Comparison of ENCODE assay signal across 8 cellular contexts in genomic region chr5:141992349-141992963, GRCh38. TPM values are rescaled to one million over a fixed set of nuclear protein-coding genes. Genes with fewer than 3 reads are reported as not detected.
DNase-seq lines count a peak whose midpoint lies in the region; ATAC-seq and TF ChIP-seq lines count a peak whose summit lies in the region.

No MANE protein-coding gene starts in this region.

- H3K4me2 ChIP-seq in DOHH2 (ENCODE audit: low read length) = no peak overlapping the region

- H3K4me3 ChIP-seq in DOHH2 (ENCODE audit: low read length) = no peak overlapping the region
- no peak overlapping the region for H3K4me3 ChIP-seq in effector memory CD4-positive, alpha-beta T cell (ENCODE audit: insufficient read depth, low read depth, low read length, poor library complexity, severe bottlenecking)

- H3K36me3 Mint-ChIP-seq in activated CD4-positive, alpha-beta memory T cell treated with anti-CD3 and anti-CD28 coated beads for 36 hours = peaks cover 25% of the 10 kb centered on the region
- peaks cover 77% of the 10 kb centered on the region for H3K36me3 Mint-ChIP-seq in stimulated activated effector memory CD8-positive, alpha-beta T cell treated with anti-CD3 and anti-CD28 coated beads, Interleukin-12 subunit alpha, Interleukin-12 subunit beta, amount 100 ng/mL, for 72 hours

- peaks cover 37% of the 10 kb centered on the region for H3K36me3 ChIP-seq in DOHH2 (ENCODE audit: control insufficient read depth, low read length)
- peaks cover 9% of the 10 kb centered on the region for H3K36me3 ChIP-seq in effector memory CD4-positive, alpha-beta T cell (ENCODE audit: control insufficient read depth, insufficient read depth, low read length)

- no peaks in the 10 kb centered on the region for H3K27me3 ChIP-seq in DOHH2 (ENCODE audit: control insufficient read depth, low read length)
- H3K27me3 ChIP-seq in effector memory CD4-positive, alpha-beta T cell (replicated peaks; ENCODE audit: control insufficient read depth, insufficient read depth, low read length, poor library complexity, severe bottlenecking) = no peaks in the 10 kb centered on the region

- no peaks in the 10 kb centered on the region for H3K4me1 ChIP-seq in DOHH2 (ENCODE audit: control insufficient read depth, low read length)
- H3K4me1 ChIP-seq in effector memory CD4-positive, alpha-beta T cell (ENCODE audit: control insufficient read depth, insufficient read depth, low read length, poor library complexity, severe bottlenecking) = no peaks in the 10 kb centered on the region

- no peaks in the 10 kb centered on the region for H3K79me2 ChIP-seq in DOHH2 (ENCODE audit: control insufficient read depth, low read length)

- POLR2A ChIA-PET in activated CD4-positive, alpha-beta memory T cell treated with anti-CD3 and anti-CD28 coated beads for 36 hours (lab: Charles Lee) = no interaction called here

- no peaks in the 10 kb centered on the region for H3K4me1 Mint-ChIP-seq in activated CD4-positive, alpha-beta memory T cell treated with anti-CD3 and anti-CD28 coated beads for 36 hours (ENCODE audit: low read depth)
- peaks cover 9% of the 10 kb centered on the region for H3K4me1 Mint-ChIP-seq in stimulated activated effector memory CD8-positive, alpha-beta T cell treated with anti-CD3 and anti-CD28 coated beads, Interleukin-12 subunit alpha, Interleukin-12 subunit beta, amount 100 ng/mL, for 72 hours

- peak; percentile 64 for ATAC-seq in HG02678 (IDR thresholded peaks at IDR 0.05; ENCODE audit: unreplicated experiment)
- ATAC-seq in stimulated activated effector memory CD8-positive, alpha-beta T cell treated with anti-CD3 and anti-CD28 coated beads, Interleukin-12 subunit alpha, Interleukin-12 subunit beta, amount 100 ng/mL, for 72 hours = peak; percentile 73
- no peak for ATAC-seq in GM19397 (IDR thresholded peaks at IDR 0.05; ENCODE audit: unreplicated experiment)

- DNase-seq in NCI-H82 (lab: John Stamatoyannopoulos, UW) (peak; percentile 79), midbrain (lab: John Stamatoyannopoulos, UW) (peak; percentile 79)
- peak; percentile 84 for DNase-seq in activated CD4-positive, alpha-beta memory T cell treated with anti-CD3 and anti-CD28 coated beads for 36 hours
- peak; percentile 45 to 72 (median 56) for DNase-seq in effector memory CD4-positive, alpha-beta T cell
- peak; percentile 56 to 83 for DNase-seq in stimulated activated effector memory CD8-positive, alpha-beta T cell treated with anti-CD3 and anti-CD28 coated beads, Interleukin-12 subunit alpha, Interleukin-12 subunit beta, amount 100 ng/mL, for 72 hours (ENCODE audit: low spot score in 2 of 2)

- H3F3A ChIP-seq in DOHH2 (ENCODE audit: control insufficient read depth, insufficient read depth) = 0 out of 2 replicates have a peak, but pooled peaks cover 3% of the 10 kb centered on the region

- H3K9me3 ChIP-seq in DOHH2 (ENCODE audit: control insufficient read depth, insufficient read depth, low read length) = no peaks in the 10 kb centered on the region
- H3K9me3 ChIP-seq in effector memory CD4-positive, alpha-beta T cell (ENCODE audit: control insufficient read depth, low read length) = no peaks in the 10 kb centered on the region

- H3K27ac ChIP-seq in DOHH2 (ENCODE audit: low read depth, low read length) = no peak overlapping the region
- H3K27ac ChIP-seq in effector memory CD4-positive, alpha-beta T cell (ENCODE audit: insufficient read depth, low read length, poor library complexity, severe bottlenecking) = no peak overlapping the region

- no peak overlapping the region for H3K27ac Mint-ChIP-seq in activated CD4-positive, alpha-beta memory T cell treated with anti-CD3 and anti-CD28 coated beads for 36 hours
- no peak overlapping the region for H3K27ac Mint-ChIP-seq in stimulated activated effector memory CD8-positive, alpha-beta T cell treated with anti-CD3 and anti-CD28 coated beads, Interleukin-12 subunit alpha, Interleukin-12 subunit beta, amount 100 ng/mL, for 72 hours

- H3K9me3 Mint-ChIP-seq in activated CD4-positive, alpha-beta memory T cell treated with anti-CD3 and anti-CD28 coated beads for 36 hours = no peaks in the 10 kb centered on the region
- no peaks in the 10 kb centered on the region for H3K9me3 Mint-ChIP-seq in stimulated activated effector memory CD8-positive, alpha-beta T cell treated with anti-CD3 and anti-CD28 coated beads, Interleukin-12 subunit alpha, Interleukin-12 subunit beta, amount 100 ng/mL, for 72 hours

- no peaks in the 10 kb centered on the region for H3K9me2 ChIP-seq in DOHH2 (replicated peaks; ENCODE audit: control insufficient read depth, low read length)

- CTCF ChIA-PET in activated CD4-positive, alpha-beta memory T cell treated with anti-CD3 and anti-CD28 coated beads for 36 hours (lab: Charles Lee) = interaction anchor here (0.6 to 10.8 kb wide), 15 partner anchors 11 to 301 kb away, joined by 3 to 178 read pairs (median 8); partner anchors contain the start of genes GNPDA1 and RNF14

- no peak overlapping the region for H3K4me3 Mint-ChIP-seq in activated CD4-positive, alpha-beta memory T cell treated with anti-CD3 and anti-CD28 coated beads for 36 hours
- no peak overlapping the region for H3K4me3 Mint-ChIP-seq in stimulated activated effector memory CD8-positive, alpha-beta T cell treated with anti-CD3 and anti-CD28 coated beads, Interleukin-12 subunit alpha, Interleukin-12 subunit beta, amount 100 ng/mL, for 72 hours

- no peaks in the 10 kb centered on the region for H4K20me1 ChIP-seq in DOHH2 (ENCODE audit: control insufficient read depth, insufficient read depth, low read depth, low read length)

- intact Hi-C loops in activated CD4-positive, alpha-beta memory T cell treated with anti-CD3 and anti-CD28 coated beads for 36 hours (cut with micrococcal nuclease) = loop anchor here (1.0 to 5.0 kb wide), 3 partner anchors 23 to 555 kb away; no protein-coding TSS in a partner anchor

- peak; percentile 65 for TF ChIP-seq CTCF in DOHH2 (IDR thresholded peaks at IDR 0.05; ENCODE audit: low read depth, low read length, poor library complexity, severe bottlenecking)

- no peaks in the 10 kb centered on the region for H3K27me3 Mint-ChIP-seq in activated CD4-positive, alpha-beta memory T cell treated with anti-CD3 and anti-CD28 coated beads for 36 hours

RNA-seq across cellular contexts. Expression of gene GNPDA1, which starts 20.4 kb away (rescaled TPM):
- 10 to 100 TPM; 55.8 to 56.6 TPM for total RNA-seq in activated CD4-positive, alpha-beta memory T cell treated with anti-CD3 and anti-CD28 coated beads for 36 hours

RNA-seq across cellular contexts. Expression of gene RNF14, which starts 23.6 kb away (rescaled TPM):
- 10 to 100 TPM; 34.6 to 39.5 TPM for total RNA-seq in activated CD4-positive, alpha-beta memory T cell treated with anti-CD3 and anti-CD28 coated beads for 36 hours

RNA-seq across cellular contexts. Expression of gene PCDH12, which starts 34.5 kb away (rescaled TPM):
- total RNA-seq in activated CD4-positive, alpha-beta memory T cell treated with anti-CD3 and anti-CD28 coated beads for 36 hours = 1 to 10 TPM; 1.7 to 2.6 TPM
